In genomic region chr10:117662790-117663540, GRCh38 we compare ENCODE assay signal across 16 cellular contexts.
"Had no signal": no experiment of that assay in that cellular context is flagged by ENCODE, and none has a peak within 500 bp of the region (broad histone marks: within the 10 kb centered on the region; RNA-seq: fewer than 3 reads in every experiment).

No MANE protein-coding gene starts in this region.

- H3K4me3 ChIP-seq: cardiac muscle cell, esophagus squamous epithelium, heart left ventricle, left lung had no signal

- H3K27ac Mint-ChIP-seq: activated naive CD8-positive, alpha-beta T cell treated with anti-CD3 and anti-CD28 coated beads, Interleukin-2, amount 10 ng/mL, durations not matched to agents 7 days and 5 days; activated T-cell treated with anti-CD3 and anti-CD28 coated beads, Interleukin-2, amount 50 U/mL, for 24 hours; memory B cell had no signal

- H3K9ac ChIP-seq: parathyroid adenoma had no signal

- H3K27ac ChIP-seq: cardiac muscle cell, esophagus squamous epithelium, foreskin keratinocyte, heart left ventricle, left lung, parathyroid adenoma had no signal

- H3K27me3 ChIP-seq: cardiac muscle cell, esophagus squamous epithelium, heart left ventricle, left lung had no signal

- H3K36me3 ChIP-seq: cardiac muscle cell, esophagus squamous epithelium, heart left ventricle, left lung had no signal

- H3K4me3 Mint-ChIP-seq: activated naive CD8-positive, alpha-beta T cell treated with anti-CD3 and anti-CD28 coated beads, Interleukin-2, amount 10 ng/mL, durations not matched to agents 7 days and 5 days; activated T-cell treated with anti-CD3 and anti-CD28 coated beads, Interleukin-2, amount 50 U/mL, for 24 hours; memory B cell; neural crest cell had no signal

- DNase-seq: activated CD4-positive, alpha-beta T cell treated with anti-CD3 and anti-CD28 coated beads, Interleukin-2, amount 50 U/mL, for 1 hour; activated CD4-positive, CD25-positive, alpha-beta regulatory T cell; activated gamma-delta T cell treated with Interleukin-2 at 50 U/mL for 16 hours; activated naive CD8-positive, alpha-beta T cell treated with anti-CD3 and anti-CD28 coated beads, Interleukin-2, amount 10 ng/mL, durations not matched to agents 7 days and 5 days; activated T-cell treated with anti-CD3 and anti-CD28 coated beads, Interleukin-2, amount 50 U/mL, for 24 hours; aorta; esophagus squamous epithelium; heart left ventricle; left lung; retina; stimulated activated CD4-positive, alpha-beta T cell treated with anti-CD3 and anti-CD28 coated beads, Interleukin-4, amount 100 ng/mL, for 4 hours had no signal

- H3K27me3 Mint-ChIP-seq: memory B cell had no signal

- H3K4me1 Mint-ChIP-seq: activated naive CD8-positive, alpha-beta T cell treated with anti-CD3 and anti-CD28 coated beads, Interleukin-2, amount 10 ng/mL, durations not matched to agents 7 days and 5 days; memory B cell had no signal

- H3K4me1 ChIP-seq: esophagus squamous epithelium, foreskin keratinocyte, heart left ventricle, left lung, parathyroid adenoma had no signal

- H3K9me3 Mint-ChIP-seq: activated naive CD8-positive, alpha-beta T cell treated with anti-CD3 and anti-CD28 coated beads, Interleukin-2, amount 10 ng/mL, durations not matched to agents 7 days and 5 days; memory B cell; neural crest cell had no signal

- H3K9me3 ChIP-seq: esophagus squamous epithelium, heart left ventricle, left lung had no signal

- ATAC-seq: heart left ventricle had no signal

- H2AFZ ChIP-seq: parathyroid adenoma had no signal
